1 cellular context compared by ENCODE assay signal in genomic region chr1:199083680-199084079, GRCh38.
TF ChIP-seq lines count a peak whose summit lies in the region.

No MANE protein-coding gene starts in this region.

TF ChIP-seq in SK-N-SH treated with all-trans-retinoic acid at 6 μM for 48 hours, 23 proteins besides CTCF, POLR2A, EP300 and RAD21 (continued from another document):
- no peak for TF ChIP-seq POU6F1 (CRISPR knock-in tag; IDR thresholded peaks at IDR 0.05; ENCODE audit: borderline replicate concordance, low read depth)
- TF ChIP-seq ESRRG (CRISPR knock-in tag; IDR thresholded peaks at IDR 0.05) = no peak
- TF ChIP-seq ARNTL (CRISPR knock-in tag; IDR thresholded peaks at IDR 0.05; ENCODE audit: borderline replicate concordance, low read depth) = no peak
- TF ChIP-seq CSRNP3 (CRISPR knock-in tag; IDR thresholded peaks at IDR 0.05) = no peak
- TF ChIP-seq TOX (CRISPR knock-in tag; IDR thresholded peaks at IDR 0.05; ENCODE audit: borderline replicate concordance) = no peak
- TF ChIP-seq CREB5 (CRISPR knock-in tag; IDR thresholded peaks at IDR 0.05; ENCODE audit: low read depth) = no peak
